In the genomic region with DNA sequence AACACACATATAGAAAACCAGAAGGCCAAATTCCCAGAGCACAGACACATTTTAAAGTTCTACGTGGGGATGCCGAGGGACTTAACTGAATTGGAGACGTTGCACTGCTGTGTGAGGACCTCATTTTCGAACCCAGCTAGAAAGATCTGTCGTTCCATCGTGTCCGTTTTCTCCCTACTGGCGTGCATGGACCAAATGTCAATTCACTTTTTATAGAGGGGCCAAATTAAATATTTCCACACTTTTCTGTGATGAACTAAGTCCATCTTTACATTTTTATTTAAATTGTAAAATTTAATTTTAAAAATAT, we compare ENCODE assay signal across 8 cellular contexts. TPM values are rescaled to one million over a fixed set of nuclear protein-coding genes. Genes with fewer than 3 reads are reported as not detected.
DNase-seq lines count a peak whose midpoint lies in the region; ATAC-seq and TF ChIP-seq lines count a peak whose summit lies in the region.

No MANE protein-coding gene starts in this region.

- peaks cover 59% of the 10 kb centered on the region for H3K4me1 Mint-ChIP-seq in activated naive CD8-positive, alpha-beta T cell treated with anti-CD3 and anti-CD28 coated beads for 36 hours

- intact Hi-C loops in transverse colon (cut with DNase I; ENCODE audit: low total_unique reads) = loop anchor here (10.0 kb wide), 2 partner anchors 45 to 265 kb away; no protein-coding TSS in a partner anchor

- TF ChIP-seq EP300 in transverse colon (IDR thresholded peaks at IDR 0.05; ENCODE audit: low read depth) = no peak

- peak overlapping the region; percentile 74 for H2AFZ ChIP-seq in ACC112 (ENCODE audit: low read length, unreplicated experiment)

- peak; percentile 1 for ATAC-seq in GM18870 (IDR thresholded peaks at IDR 0.05; ENCODE audit: unreplicated experiment)
- ATAC-seq in GM19463 (IDR thresholded peaks at IDR 0.05; ENCODE audit: unreplicated experiment) = no peak
- no peak for ATAC-seq in GM18517 (IDR thresholded peaks at IDR 0.05; ENCODE audit: unreplicated experiment)

- H3K4me3 ChIP-seq in ACC112 (ENCODE audit: low read depth, low read length) (peak overlapping the region; percentile 97), transverse colon (peak overlapping the region; percentile 40 to 99 (median 84))

- no peak for DNase-seq in activated naive CD8-positive, alpha-beta T cell treated with anti-CD3 and anti-CD28 coated beads for 36 hours
- no peak for DNase-seq in transverse colon
- no peak for DNase-seq in retina

- in situ Hi-C loops in transverse colon (cut with MboI; ENCODE audit: low pct_ligation_motif_present in 1 of 4, low pct_unique_long_range_greater_than_20kb in 1 of 4, low sequenced_read_pairs in 3 of 4) = loop anchor here in 1 of 4 donors (25.0 kb wide), 1 partner anchor 723 kb away; the partner anchor contains the start of gene CNDP2

- peaks cover 26% of the 10 kb centered on the region for H3K27me3 Mint-ChIP-seq in activated naive CD8-positive, alpha-beta T cell treated with anti-CD3 and anti-CD28 coated beads for 36 hours

- H3K9me3 ChIP-seq in transverse colon = no peaks in the 10 kb centered on the region

- H3K27me3 ChIP-seq in ACC112 (ENCODE audit: insufficient read depth, low read length) (no peaks in the 10 kb centered on the region), layer of hippocampus (ENCODE audit: control insufficient read depth, insufficient read depth, low read length) (no peaks in the 10 kb centered on the region), transverse colon (no peaks in the 10 kb centered on the region)

- peaks cover 7% of the 10 kb centered on the region for H3K36me3 Mint-ChIP-seq in activated naive CD8-positive, alpha-beta T cell treated with anti-CD3 and anti-CD28 coated beads for 36 hours

- peaks cover 34% of the 10 kb centered on the region for H3K4me1 ChIP-seq in ACC112 (ENCODE audit: control insufficient read depth, insufficient read depth, low read length, unreplicated experiment)
- H3K4me1 ChIP-seq in transverse colon = peaks cover 8 to 59% (median 49%) of the 10 kb centered on the region in 4 donors

- H3K27ac Mint-ChIP-seq in activated naive CD8-positive, alpha-beta T cell treated with anti-CD3 and anti-CD28 coated beads for 36 hours = peak overlapping the region; percentile 94

- no peaks in the 10 kb centered on the region for H3K36me3 ChIP-seq in ACC112 (ENCODE audit: insufficient read depth, low read length)
- no peaks in the 10 kb centered on the region for H3K36me3 ChIP-seq in transverse colon

- peaks cover 48% of the 10 kb centered on the region for H3K79me2 ChIP-seq in ACC112 (ENCODE audit: control insufficient read depth, insufficient read depth, low read length, unreplicated experiment)

- H3K27ac ChIP-seq in ACC112 (ENCODE audit: low read depth, low read length) (peak overlapping the region; percentile 75), layer of hippocampus (ENCODE audit: low read depth, low read length) (peak overlapping the region; percentile 89), transverse colon (peak overlapping the region; percentile 97 to 100 (median 98))

- WGBS in transverse colon (ENCODE audit: low coverage in 1 of 2), 2 donors = 0 to 1% methylated on average over 8 of the region's 8 CpGs

- H3K4me3 Mint-ChIP-seq in activated naive CD8-positive, alpha-beta T cell treated with anti-CD3 and anti-CD28 coated beads for 36 hours = peak overlapping the region; percentile 95

- no peak for TF ChIP-seq CTCF in transverse colon (IDR thresholded peaks at IDR 0.05)

- no peaks in the 10 kb centered on the region for H3K9me3 Mint-ChIP-seq in activated naive CD8-positive, alpha-beta T cell treated with anti-CD3 and anti-CD28 coated beads for 36 hours

- no peak for TF ChIP-seq POLR2A in transverse colon (IDR thresholded peaks at IDR 0.05)

RNA-seq across cellular contexts. Expression of gene TSHZ1, which starts 0.7 kb away (rescaled TPM):
- 10 to 100 TPM; 11.2 to 11.4 TPM for total RNA-seq in activated naive CD8-positive, alpha-beta T cell treated with anti-CD3 and anti-CD28 coated beads for 36 hours
- total RNA-seq in transverse colon = 10 to 100 TPM; 16.3 to 34.8 (median 29.8) TPM

RNA-seq across cellular contexts. Expression of gene PTGR3, which starts 1.0 kb away (rescaled TPM):
- 10 to 100 TPM; 20.2 to 23.2 TPM for total RNA-seq in activated naive CD8-positive, alpha-beta T cell treated with anti-CD3 and anti-CD28 coated beads for 36 hours
- 10 to 100 TPM; 10.1 to 45.9 (median 23.4) TPM for total RNA-seq in transverse colon
